ENCODE assay signal across 24 cellular contexts in genomic region chr15:45796433-45796832, GRCh38.
"Had no signal": no experiment of that assay in that cellular context is flagged by ENCODE, and none has a peak within 500 bp of the region (broad histone marks: within the 10 kb centered on the region; RNA-seq: fewer than 3 reads in every experiment).

No MANE protein-coding gene starts in this region.

- H3K27ac Mint-ChIP-seq: activated B cell treated with CpG ODN at 0.5 μM for 24 hours; activated CD8-positive, alpha-beta T cell treated with anti-CD3 and anti-CD28 coated beads, Interleukin-2, amount 10 ng/mL, durations not matched to agents 7 days and 5 days; activated naive CD8-positive, alpha-beta T cell treated with anti-CD3 and anti-CD28 coated beads for 36 hours; activated T-cell treated with anti-CD3 and anti-CD28 coated beads, Interleukin-2, amount 50 U/mL, for 72 hours; memory B cell; natural killer cell treated with Interleukin-12 subunit alpha and Interleukin-12 subunit beta and Interleukin-15 and Interleukin-18, amount 100 ng/mL, for 72 hours; type B pancreatic cell had no signal

- H3K9me3 ChIP-seq: body of pancreas, colonic mucosa, left ventricle myocardium inferior, prostate gland, suprapubic skin had no signal

- ATAC-seq: activated CD8-positive, alpha-beta T cell treated with anti-CD3 and anti-CD28 coated beads, Interleukin-2, amount 10 ng/mL, durations not matched to agents 7 days and 5 days; activated T-cell treated with anti-CD3 and anti-CD28 coated beads, Interleukin-2, amount 50 U/mL, for 72 hours; body of pancreas; esophagus mucosa; natural killer cell treated with Interleukin-12 subunit alpha and Interleukin-12 subunit beta and Interleukin-15 and Interleukin-18, amount 100 ng/mL, for 72 hours; right cardiac atrium; stimulated activated naive CD8-positive, alpha-beta T cell treated with anti-CD3 and anti-CD28 coated beads, Interleukin-15, Interleukin-2, amounts not matched to agents 100 U/mL and 50 U/mL, for 24 hours had no signal

- H3K4me3 ChIP-seq: body of pancreas, colonic mucosa, left ventricle myocardium inferior, prostate gland, smooth muscle cell, suprapubic skin had no signal

- H3K4me1 ChIP-seq: body of pancreas, colonic mucosa, left ventricle myocardium inferior, suprapubic skin had no signal

- DNase-seq: activated B cell treated with CpG ODN at 0.5 μM for 24 hours; activated CD4-positive, alpha-beta T cell treated with anti-CD3 and anti-CD28 coated beads for 48 hours; activated CD8-positive, alpha-beta memory T cell treated with anti-CD3 and anti-CD28 coated beads, Interleukin-2, amount 50 U/mL, for 48 hours; activated CD8-positive, alpha-beta T cell treated with anti-CD3 and anti-CD28 coated beads, Interleukin-2, amount 10 ng/mL, durations not matched to agents 7 days and 5 days; activated gamma-delta T cell treated with Interleukin-2 at 50 U/mL for 16 hours; activated naive CD8-positive, alpha-beta T cell treated with anti-CD3 and anti-CD28 coated beads for 36 hours; activated T-cell treated with anti-CD3 and anti-CD28 coated beads, Interleukin-2, amount 50 U/mL, for 72 hours; amygdala; body of pancreas; caudate nucleus; colonic mucosa; left ventricle myocardium inferior; occipital lobe; right cardiac atrium; stimulated activated CD4-positive, alpha-beta T cell treated with anti-CD3 and anti-CD28 coated beads, Interleukin-4, amount 100 ng/mL, for 4 hours; stimulated activated CD8-positive, alpha-beta memory T cell treated with anti-CD3 and anti-CD28 coated beads, Interleukin-4, amount 100 ng/mL, for 48 hours; stimulated activated naive CD8-positive, alpha-beta T cell treated with anti-CD3 and anti-CD28 coated beads, Interleukin-15, Interleukin-2, amounts not matched to agents 100 U/mL and 50 U/mL, for 24 hours had no signal

- H3K36me3 Mint-ChIP-seq: activated naive CD8-positive, alpha-beta T cell treated with anti-CD3 and anti-CD28 coated beads for 36 hours; memory B cell; natural killer cell treated with Interleukin-12 subunit alpha and Interleukin-12 subunit beta and Interleukin-15 and Interleukin-18, amount 100 ng/mL, for 72 hours; type B pancreatic cell had no signal

- H3K4me3 Mint-ChIP-seq: activated B cell treated with CpG ODN at 0.5 μM for 24 hours; activated CD8-positive, alpha-beta T cell treated with anti-CD3 and anti-CD28 coated beads, Interleukin-2, amount 10 ng/mL, durations not matched to agents 7 days and 5 days; activated naive CD8-positive, alpha-beta T cell treated with anti-CD3 and anti-CD28 coated beads for 36 hours; activated T-cell treated with anti-CD3 and anti-CD28 coated beads, Interleukin-2, amount 50 U/mL, for 72 hours; memory B cell; natural killer cell treated with Interleukin-12 subunit alpha and Interleukin-12 subunit beta and Interleukin-15 and Interleukin-18, amount 100 ng/mL, for 72 hours; type B pancreatic cell had no signal

- H3K36me3 ChIP-seq: colonic mucosa, left ventricle myocardium inferior, prostate gland, suprapubic skin had no signal

- H3K27me3 ChIP-seq: body of pancreas, colonic mucosa had no signal

- H3K4me2 ChIP-seq: smooth muscle cell had no signal

- H3K4me1 Mint-ChIP-seq: activated B cell treated with CpG ODN at 0.5 μM for 24 hours; activated naive CD8-positive, alpha-beta T cell treated with anti-CD3 and anti-CD28 coated beads for 36 hours; memory B cell had no signal

- H3K9me3 Mint-ChIP-seq: activated B cell treated with CpG ODN at 0.5 μM for 24 hours; activated naive CD8-positive, alpha-beta T cell treated with anti-CD3 and anti-CD28 coated beads for 36 hours; activated T-cell treated with anti-CD3 and anti-CD28 coated beads, Interleukin-2, amount 50 U/mL, for 72 hours; memory B cell; natural killer cell treated with Interleukin-12 subunit alpha and Interleukin-12 subunit beta and Interleukin-15 and Interleukin-18, amount 100 ng/mL, for 72 hours; type B pancreatic cell had no signal

- H3K27ac ChIP-seq: body of pancreas, colonic mucosa, left ventricle myocardium inferior, prostate gland, suprapubic skin had no signal
